ENCODE assay signal across 12 cellular contexts in the genomic region with DNA sequence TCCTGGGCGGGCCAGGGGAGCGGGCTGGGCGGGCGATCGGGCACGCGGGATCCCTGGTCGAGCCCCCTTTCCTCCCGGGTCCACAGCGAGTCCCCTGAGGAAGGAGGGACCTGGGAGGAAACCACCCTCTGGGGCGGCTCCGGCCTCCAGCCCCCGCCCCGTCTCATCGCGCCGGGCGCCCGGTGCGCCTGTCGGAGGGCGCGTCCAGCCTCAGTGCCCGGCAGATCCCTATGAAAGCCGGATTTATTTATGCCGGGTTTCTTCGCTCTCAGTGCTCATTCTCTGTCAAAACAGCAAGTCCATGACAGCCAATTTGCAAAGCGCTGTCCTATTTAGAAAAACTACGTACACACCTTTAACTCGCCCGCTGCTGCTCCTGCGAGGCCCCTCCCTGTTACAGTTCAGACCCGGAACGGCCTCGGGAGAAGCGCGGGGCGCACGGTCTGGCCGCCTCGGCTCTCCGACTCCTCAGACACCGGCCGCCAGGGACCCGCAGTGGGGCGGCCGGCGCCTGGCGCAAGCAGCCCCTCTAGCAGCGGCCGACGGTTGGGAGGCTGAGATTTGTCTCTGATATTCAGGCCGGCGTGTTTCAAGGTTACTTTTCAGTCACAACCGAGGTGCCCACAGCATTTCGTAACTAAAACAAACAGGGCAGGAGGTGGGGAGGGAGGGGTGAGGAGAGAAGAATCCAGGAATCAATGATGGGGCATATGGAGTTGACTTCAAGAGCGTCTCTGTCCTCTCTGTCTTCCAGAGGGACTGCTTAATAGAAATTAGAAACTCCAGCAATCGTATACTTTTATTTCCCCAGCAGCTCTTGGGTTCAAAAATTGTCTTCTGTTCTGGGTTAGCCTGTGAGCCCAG. TPM values are rescaled to one million over a fixed set of nuclear protein-coding genes. Genes with fewer than 3 reads are reported as not detected.
DNase-seq lines count a peak whose midpoint lies in the region; ATAC-seq and TF ChIP-seq lines count a peak whose summit lies in the region.
"Had no signal": no experiment of that assay in that cellular context is flagged by ENCODE, and none has a peak within 500 bp of the region (broad histone marks: within the 10 kb centered on the region; RNA-seq: fewer than 3 reads in every experiment).

No MANE protein-coding gene starts in this region.

- H3K27me3 ChIP-seq in iPS-20b (ENCODE audit: insufficient read depth, low read length) (peaks cover 99% of the 10 kb centered on the region), suprapubic skin (peaks cover 98% of the 10 kb centered on the region)

- WGBS in suprapubic skin = 11% methylated on average over 17 of the region's 58 CpGs

- H3K4me1 ChIP-seq in iPS-20b (ENCODE audit: insufficient read depth, low read length) (peaks cover 7% of the 10 kb centered on the region; the same call in 1 of the 2 replicates), suprapubic skin (peaks cover 29% of the 10 kb centered on the region)

- H3K4me3 ChIP-seq in iPS-20b (ENCODE audit: low read length) (peak overlapping the region; percentile 45; the same call in 1 of the 2 replicates), suprapubic skin (peak overlapping the region; percentile 27)

- no peak for ATAC-seq in Right ventricle myocardium inferior
- no peak for ATAC-seq in HG03565 (IDR thresholded peaks at IDR 0.05; ENCODE audit: unreplicated experiment)
- ATAC-seq: naive thymus-derived CD4-positive, alpha-beta T cell had no signal

- no peaks in the 10 kb centered on the region for H3K9me3 Mint-ChIP-seq in osteocyte (ENCODE audit: unreplicated experiment)

- no peak overlapping the region for H3K4me3 Mint-ChIP-seq in osteocyte (ENCODE audit: unreplicated experiment)

- no peak for TF ChIP-seq EP300 in suprapubic skin (IDR thresholded peaks at IDR 0.05)

- no peak for TF ChIP-seq POLR2A in suprapubic skin (IDR thresholded peaks at IDR 0.05)

- H3K9ac ChIP-seq in iPS-20b (ENCODE audit: low read depth, low read length) = no peak overlapping the region

- H3K4me1 Mint-ChIP-seq in osteocyte (ENCODE audit: unreplicated experiment) = peaks cover 12% of the 10 kb centered on the region

- intact Hi-C loops in Right ventricle myocardium inferior (cut with DNase I) = no loop called here

- no peak overlapping the region for H3K27ac Mint-ChIP-seq in osteocyte (ENCODE audit: unreplicated experiment)

- H3K27ac ChIP-seq in iPS-20b (ENCODE audit: low read length) (no peak overlapping the region), suprapubic skin (no peak overlapping the region)
- H3K27ac ChIP-seq: ascending aorta, thoracic aorta had no signal

- TF ChIP-seq CTCF in suprapubic skin (IDR thresholded peaks at IDR 0.05) = no peak
- TF ChIP-seq CTCF in osteocyte (IDR thresholded peaks at IDR 0.05) = no peak

- H3K36me3 ChIP-seq in iPS-20b (ENCODE audit: insufficient read depth, low read depth, low read length) (no peaks in the 10 kb centered on the region), suprapubic skin (no peaks in the 10 kb centered on the region)
- H3K36me3 ChIP-seq: ascending aorta, thoracic aorta had no signal

- H3K36me3 Mint-ChIP-seq in osteocyte (ENCODE audit: unreplicated experiment) = peaks cover 3% of the 10 kb centered on the region

- peaks cover 78% of the 10 kb centered on the region for H3K27me3 Mint-ChIP-seq in osteocyte (ENCODE audit: unreplicated experiment)

- DNase-seq in NCI-H1092 (lab: John Stamatoyannopoulos, UW) (peak; percentile 58), NCI-H1092 treated with DMSO at 0.1 percent for 48 hours (lab: John Stamatoyannopoulos, UW) (no peak), SHP77 (lab: John Stamatoyannopoulos, UW) (peak; percentile 80 to 94), suprapubic skin (ENCODE audit: low spot score in 2 of 2) (no peak), Right ventricle myocardium inferior (ENCODE audit: missing footprints) (no peak), osteocyte (ENCODE audit: extremely low spot score, unreplicated experiment) (no peak)
- DNase-seq: naive thymus-derived CD4-positive, alpha-beta T cell; stimulated activated CD4-positive, alpha-beta T cell treated with anti-CD3 and anti-CD28 coated beads, Interleukin-4, amount 100 ng/mL, for 24 hours had no signal

- peaks cover 12% of the 10 kb centered on the region; the same call in 1 of the 2 replicates for H3K9me3 ChIP-seq in iPS-20b (ENCODE audit: insufficient read depth, low read depth, low read length)
- no peaks in the 10 kb centered on the region for H3K9me3 ChIP-seq in suprapubic skin
- H3K9me3 ChIP-seq: ascending aorta, thoracic aorta had no signal

RNA-seq across cellular contexts. Expression of gene FOXA2, which starts 0.8 kb away (rescaled TPM):
- total RNA-seq in suprapubic skin = not detected
- total RNA-seq in Right ventricle myocardium inferior = not detected
- not detected in 2 replicates for total RNA-seq in osteocyte
- total RNA-seq: ascending aorta; naive thymus-derived CD4-positive, alpha-beta T cell had no signal

Comparison
In these comparisons a context has a peak if more than half of its experiments do, and no peak if none do; other contexts are left out.
1. DNase-seq: peak in NCI-H1092 (single experiment) and SHP77 (2 of 2); none in NCI-H1092 treated with DMSO at 0.1 percent for 48 hours (single experiment), suprapubic skin (0 of 2), Right ventricle myocardium inferior (single experiment) and osteocyte (single experiment).